Comparison of ENCODE assay signal across 2 cellular contexts in genomic region chr6:79869184-79869583, GRCh38.
TF ChIP-seq lines count a peak whose summit lies in the region.

No MANE protein-coding gene starts in this region.

TF ChIP-seq in GM23338, 12 proteins besides CTCF, POLR2A, EP300 and RAD21 (continued from another document):
- TF ChIP-seq ZNF462 (CRISPR knock-in tag; IDR thresholded peaks at IDR 0.05) = no peak
- TF ChIP-seq EZH2 (IDR thresholded peaks at IDR 0.05; ENCODE audit: low read depth, unreplicated experiment) = no peak
- no peak for TF ChIP-seq REST (IDR thresholded peaks at IDR 0.05; ENCODE audit: unreplicated experiment)
- no peak for TF ChIP-seq CREB1 (CRISPR knock-in tag; IDR thresholded peaks at IDR 0.05; ENCODE audit: low read depth)

TF ChIP-seq in K562, 482 proteins besides CTCF, POLR2A, EP300 and RAD21 (continued from another document):
- no peak for TF ChIP-seq ZBTB43 (CRISPR knock-in tag; IDR thresholded peaks at IDR 0.05)
- TF ChIP-seq ZNF512 (tag; IDR thresholded peaks at IDR 0.05) = 0 out of 2 replicates have a peak, but pooled peaks have one; percentile 66
- no peak for TF ChIP-seq ZNF24 (IDR thresholded peaks at IDR 0.05)
- no peak for TF ChIP-seq SMC3 (conservative IDR thresholded peaks at IDR 0.05; ENCODE audit: insufficient read depth, low read depth, low read length)
